Comparison of ENCODE assay signal across 7 cellular contexts in genomic region chr21:33587792-33588484, GRCh38. TPM values are rescaled to one million over a fixed set of nuclear protein-coding genes. Genes with fewer than 3 reads are reported as not detected.
DNase-seq lines count a peak whose midpoint lies in the region; ATAC-seq and TF ChIP-seq lines count a peak whose summit lies in the region.

No MANE protein-coding gene starts in this region.

- peak; percentile 27 for DNase-seq in DMS79 treated with DMSO at 0.1 percent for 48 hours (lab: John Stamatoyannopoulos, UW)
- DNase-seq in RKO (ENCODE audit: low spot score): peak; percentile 52
- peak; percentile 49 for DNase-seq in colonic mucosa
- DNase-seq in left lobe of liver (ENCODE audit: low spot score): peak; percentile 58
- DNase-seq in stimulated activated CD8-positive, alpha-beta memory T cell treated with anti-CD3 and anti-CD28 coated beads, Interleukin-7, amount 100 ng/mL, for 48 hours (ENCODE audit: extremely low read depth in 1 of 2, low read depth in 1 of 2): peak; percentile 14

- peak; percentile 45 for ATAC-seq in GM18909 (IDR thresholded peaks at IDR 0.05; ENCODE audit: poor library complexity, unreplicated experiment)
- peak; percentile 27 for ATAC-seq in HG03159 (IDR thresholded peaks at IDR 0.05; ENCODE audit: unreplicated experiment)
- ATAC-seq in left lobe of liver: peak; percentile 26

- H3K36me3 ChIP-seq in colonic mucosa: no peaks in the 10 kb centered on the region

- no peak for TF ChIP-seq CTCF in colonic mucosa (IDR thresholded peaks at IDR 0.05)

- no peaks in the 10 kb centered on the region for H3K4me1 ChIP-seq in colonic mucosa

- H3K9ac ChIP-seq in colonic mucosa (ENCODE audit: low read depth in 2 of 2, low read length in 2 of 2): peak overlapping the region; percentile 35 to 74

- no peaks in the 10 kb centered on the region for H3K9me3 ChIP-seq in colonic mucosa

- H3K27me3 ChIP-seq in colonic mucosa: no peaks in the 10 kb centered on the region

- intact Hi-C loops in colonic mucosa (cut with DNase I): loop anchor here (5.0 kb wide), 1 partner anchor 46 kb away; the partner anchor contains the start of genes GART and SON

- H3K27ac ChIP-seq in colonic mucosa: peak overlapping the region; percentile 74

- peak overlapping the region; percentile 94 for H3K4me3 ChIP-seq in colonic mucosa

RNA-seq across cellular contexts. Expression of gene DONSON, which starts 0.5 kb away (rescaled TPM):
- total RNA-seq in colonic mucosa (10 to 100 TPM in 1 of 2 donors, 1 to 10 TPM in 1; 7.7 to 21.7 TPM), left lobe of liver (6.2 TPM)

RNA-seq across cellular contexts. Expression of gene SON, which starts 45.1 kb away (rescaled TPM):
- total RNA-seq in colonic mucosa: 100 to 1,000 TPM; 190 to 213 TPM
- total RNA-seq in left lobe of liver: 94.6 TPM

RNA-seq across cellular contexts. Expression of gene GART, which starts 46.0 kb away (rescaled TPM):
- total RNA-seq in colonic mucosa (100 to 1,000 TPM in 1 of 2 donors, 10 to 100 TPM in 1; 52.7 to 100 TPM), left lobe of liver (31.7 TPM)

RNA-seq across cellular contexts. Expression of gene CRYZL1, which starts 53.6 kb away (rescaled TPM):
- total RNA-seq in colonic mucosa: 10 to 100 TPM; 31.5 to 36.0 TPM
- 10.4 TPM for total RNA-seq in left lobe of liver

RNA-seq across cellular contexts. Expression of gene ITSN1, which starts 54.4 kb away (rescaled TPM):
- total RNA-seq in colonic mucosa: 10 to 100 TPM; 22.4 to 28.3 TPM
- 33.6 TPM for total RNA-seq in left lobe of liver

Comparison
In these comparisons a context has a peak if more than half of its experiments do, and no peak if none do; other contexts are left out.
1. Peak in every context shown above with its lines: DNase-seq, ATAC-seq, H3K4me3 ChIP-seq and H3K27ac ChIP-seq.